ENCODE assay signal across 14 cellular contexts in the genomic region with DNA sequence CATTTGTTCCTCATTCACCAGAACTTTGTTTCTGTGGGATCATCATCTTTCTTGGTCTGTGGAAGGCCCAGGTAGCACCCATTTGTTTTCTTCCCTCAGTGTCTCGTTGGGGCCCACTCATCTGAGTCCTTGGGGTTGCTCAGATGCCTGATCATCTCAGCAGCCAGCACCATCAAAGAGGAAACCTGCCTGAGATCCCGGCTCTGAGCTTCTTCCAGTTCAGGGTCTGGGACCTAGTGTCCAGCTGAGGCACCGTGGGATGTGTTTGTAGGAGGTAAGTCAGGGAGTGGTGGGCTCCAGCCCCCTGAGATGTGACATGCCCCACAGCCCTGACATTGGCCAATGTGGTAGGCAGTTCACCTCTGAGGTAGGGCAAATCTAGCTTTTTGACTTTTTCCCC. TPM values are rescaled to one million over a fixed set of nuclear protein-coding genes. Genes with fewer than 3 reads are reported as not detected.
DNase-seq lines count a peak whose midpoint lies in the region; ATAC-seq, FAIRE-seq and TF ChIP-seq lines count a peak whose summit lies in the region.
"Had no signal": no experiment of that assay in that cellular context is flagged by ENCODE, and none has a peak within 500 bp of the region (broad histone marks: within the 10 kb centered on the region; RNA-seq: fewer than 3 reads in every experiment).

No MANE protein-coding gene starts in this region.

- peak overlapping the region; percentile 44 for H3K4me3 Mint-ChIP-seq in CD4-positive, alpha-beta T cell
- H3K4me3 Mint-ChIP-seq in osteocyte (ENCODE audit: unreplicated experiment): no peak overlapping the region

- H3K9ac ChIP-seq in MM.1S (ENCODE audit: low read length) (no peak overlapping the region), GM12878 (ENCODE audit: control insufficient read depth, insufficient read depth, low read length) (peak overlapping the region; percentile 64)

- H4K20me1 ChIP-seq in MM.1S (ENCODE audit: insufficient read depth, low read length) (no peaks in the 10 kb centered on the region), GM12878 (ENCODE audit: control insufficient read depth, insufficient read depth) (no peaks in the 10 kb centered on the region)

- intact Hi-C loops in CD4-positive, alpha-beta T cell (cut with DNase I, micrococcal nuclease): loop anchor here (2.0 kb wide), 2 partner anchors 19 to 201 kb away; no protein-coding TSS in a partner anchor
- intact Hi-C loops in GM12878 (cut with micrococcal nuclease; ENCODE audit: unreplicated experiment): loop anchor here (5.0 to 10.0 kb wide), 4 partner anchors 141 to 899 kb away; no protein-coding TSS in a partner anchor

- H3K4me3 ChIP-seq in MM.1S (ENCODE audit: low read length) (no peak overlapping the region), GM12878 (peak overlapping the region; percentile 20; the same call in 1 of the 2 replicates)
- H3K4me3 ChIP-seq: tibial nerve had no signal

- H3K4me1 ChIP-seq in MM.1S (ENCODE audit: low read length): peaks cover 16% of the 10 kb centered on the region
- H3K4me1 ChIP-seq in GM12878 (ENCODE audit: control insufficient read depth, insufficient read depth, low read length): peaks cover 69% of the 10 kb centered on the region

- H3K36me3 Mint-ChIP-seq in CD4-positive, alpha-beta T cell (ENCODE audit: low read depth): peaks cover 6% of the 10 kb centered on the region
- no peaks in the 10 kb centered on the region for H3K36me3 Mint-ChIP-seq in osteocyte (ENCODE audit: unreplicated experiment)

- no TSS peak for BruUV-seq in GM12878 (replicated peaks; lab: Mats Ljungman, UMichigan)

- H2AFZ ChIP-seq in MM.1S (ENCODE audit: low read length) (no peak overlapping the region), GM12878 (ENCODE audit: control insufficient read depth, low read depth, low read length) (no peak overlapping the region; the same call in 1 of the 2 replicates)

- CTCF ChIA-PET in CD4-positive, alpha-beta T cell (lab: Charles Lee): interaction anchor here (1.2 to 8.1 kb wide), 5 partner anchors 17 to 49 kb away, joined by 3 to 74 read pairs (median 5); no protein-coding TSS in a partner anchor
- CTCF ChIA-PET in GM12878 (lab: Yijun Ruan, JAX): interaction anchor here (0.6 to 10.0 kb wide), 7 partner anchors 9 to 1470 kb away, joined by 4 to 137 read pairs (median 7); a partner anchor contains a TSS

- no peaks in the 10 kb centered on the region for H3K27me3 ChIP-seq in CD4-positive, alpha-beta T cell (ENCODE audit: control insufficient read depth, insufficient read depth, low read length)
- peaks cover 5% of the 10 kb centered on the region; the same call in 1 of the 2 replicates for H3K27me3 ChIP-seq in MM.1S (replicated peaks; ENCODE audit: insufficient read depth, low read length)
- no peaks in the 10 kb centered on the region for H3K27me3 ChIP-seq in GM12878 (replicated peaks in 1 of 2; ENCODE audit: control insufficient read depth in 2 of 2, insufficient read depth in 2 of 2, low read length in 1 of 2)
- H3K27me3 ChIP-seq: tibial nerve had no signal

- SMC1A ChIA-PET in GM12878 (lab: Charles Lee; ENCODE audit: uncharacterized antibody, unreplicated experiment): interaction anchor here (1.0 to 5.7 kb wide), 6 partner anchors 8 to 63 kb away, joined by 3 to 29 read pairs (median 14); no protein-coding TSS in a partner anchor

- H3F3A ChIP-seq in MM.1S (ENCODE audit: insufficient read depth, low read length): peaks cover 8% of the 10 kb centered on the region

- peaks cover 6% of the 10 kb centered on the region for H3K9me3 Mint-ChIP-seq in CD4-positive, alpha-beta T cell
- H3K9me3 Mint-ChIP-seq in osteocyte (ENCODE audit: unreplicated experiment): peaks cover 2% of the 10 kb centered on the region

- H3K27ac ChIP-seq in CD4-positive, alpha-beta T cell (ENCODE audit: low read depth, low read length): peak overlapping the region; percentile 63
- no peak overlapping the region for H3K27ac ChIP-seq in MM.1S (ENCODE audit: low read length)
- H3K27ac ChIP-seq in GM12878 (ENCODE audit: control insufficient read depth, insufficient read depth): peak overlapping the region; percentile 94
- H3K27ac ChIP-seq: WERI-Rb-1 had no signal

- H3K9me3 ChIP-seq in CD4-positive, alpha-beta T cell (ENCODE audit: control insufficient read depth, low read length): peaks cover 4% of the 10 kb centered on the region
- no peaks in the 10 kb centered on the region for H3K9me3 ChIP-seq in MM.1S (replicated peaks; ENCODE audit: insufficient read depth, low read length)
- no peaks in the 10 kb centered on the region; the same call in 2 of the 3 replicates for H3K9me3 ChIP-seq in GM12878 (replicated peaks; ENCODE audit: control insufficient read depth, insufficient read depth, low read length)
- H3K9me3 ChIP-seq: tibial nerve had no signal

- H3K27me3 Mint-ChIP-seq in CD4-positive, alpha-beta T cell: no peaks in the 10 kb centered on the region
- H3K27me3 Mint-ChIP-seq in osteocyte (ENCODE audit: unreplicated experiment): peaks cover 18% of the 10 kb centered on the region

- in situ Hi-C loops in GM12878 (cut with MboI): loop anchor here (25.0 kb wide), 1 partner anchor 394 kb away; no protein-coding TSS in a partner anchor

- no peak for TF ChIP-seq POLR2A in GM12878 (IDR thresholded peaks at IDR 0.05; ENCODE audit: low read depth, low read length)
- no peak for TF ChIP-seq POLR2A in GM12891 (IDR thresholded peaks at IDR 0.05; ENCODE audit: low read depth, low read length)

- 17% methylated on average over 3 of the region's 3 CpGs for WGBS in GM12878 (ENCODE audit: insufficient coverage, insufficient replicate concordance, low lambda C conversion rate, missing lambda C conversion rate)

- H3K27ac Mint-ChIP-seq in CD4-positive, alpha-beta T cell: peak overlapping the region; percentile 90
- H3K27ac Mint-ChIP-seq in osteocyte (ENCODE audit: unreplicated experiment): no peak overlapping the region

- no peak for FAIRE-seq in GM12878 (lab: Jason Lieb, UNC)
- FAIRE-seq in GM12891 (lab: Jason Lieb, UNC): no peak

- H3K79me2 ChIP-seq in MM.1S (ENCODE audit: low read length) (no peaks in the 10 kb centered on the region), GM12878 (ENCODE audit: control insufficient read depth, insufficient read depth, low read length) (no peaks in the 10 kb centered on the region)

- no peak for DNase-seq in CD4-positive, alpha-beta T cell
- DNase-seq in MM.1S: no peak
- DNase-seq in GM12878 (ENCODE audit: low read depth, low spot score): no peak
- peak; percentile 71 for DNase-seq in osteocyte (ENCODE audit: extremely low spot score, unreplicated experiment)
- no peak for DNase-seq in dermis blood vessel endothelial cell
- no peak for DNase-seq in GM12891 (ENCODE audit: insufficient read length, low spot score)
- DNase-seq: aorta, HCEC 1CT, NCI-H2107, WERI-Rb-1 had no signal

- H3K36me3 ChIP-seq in MM.1S (replicated peaks; ENCODE audit: insufficient read depth, low read length) (no peaks in the 10 kb centered on the region), GM12878 (ENCODE audit: control insufficient read depth in 2 of 2, insufficient read depth in 2 of 2, low read length in 1 of 2) (no peaks in the 10 kb centered on the region)
- H3K36me3 ChIP-seq: tibial nerve, WERI-Rb-1 had no signal

- ATAC-seq in CD4-positive, alpha-beta T cell (ENCODE audit: poor library complexity): no peak
- no peak for ATAC-seq in GM12878
- ATAC-seq in HG03442 (IDR thresholded peaks at IDR 0.05; ENCODE audit: unreplicated experiment): no peak
- no peak for ATAC-seq in GM18861 (IDR thresholded peaks at IDR 0.05; ENCODE audit: unreplicated experiment)

- no peak for TF ChIP-seq RAD21 in GM12878 (IDR thresholded peaks at IDR 0.05; ENCODE audit: insufficient read depth, low read depth, low read length)

- RAD21 ChIA-PET in GM12878 (lab: Charles Lee; ENCODE audit: unreplicated experiment): interaction anchor here (1.5 to 5.8 kb wide), 2 partner anchors 9 to 39 kb away, joined by 5 to 71 read pairs; no protein-coding TSS in a partner anchor

- no peaks in the 10 kb centered on the region for H3K9me2 ChIP-seq in MM.1S (replicated peaks; ENCODE audit: insufficient read depth, low read length)

- TF ChIP-seq EP300 in GM12878 (IDR thresholded peaks at IDR 0.05; ENCODE audit: borderline replicate concordance in 1 of 2, control insufficient read depth in 1 of 2, low read depth in 2 of 2, low read length in 2 of 2): no peak

- no peak for TF ChIP-seq CTCF in CD4-positive, alpha-beta T cell (IDR thresholded peaks at IDR 0.05)
- TF ChIP-seq CTCF in MM.1S (IDR thresholded peaks at IDR 0.05; ENCODE audit: low read length) (no peak), GM12878 (IDR thresholded peaks at IDR 0.05 in 2 of 3, conservative IDR thresholded peaks at IDR 0.05 in 1 of 3; ENCODE audit: control insufficient read depth in 2 of 3, extremely low read depth in 1 of 3, insufficient read depth in 1 of 3, low read depth in 3 of 3, low read length in 3 of 3) (no peak), osteocyte (IDR thresholded peaks at IDR 0.05) (no peak)

- POLR2A ChIA-PET in CD4-positive, alpha-beta T cell (lab: Charles Lee): interaction anchor here (0.8 to 8.2 kb wide), 7 partner anchors 10 to 1080 kb away, joined by 3 to 275 read pairs (median 9); no protein-coding TSS in a partner anchor
- POLR2A ChIA-PET in GM12878 (lab: Charles Lee): no interaction called here

- peak overlapping the region; percentile 30; the same call in 1 of the 2 replicates for H3K4me2 ChIP-seq in MM.1S (ENCODE audit: low read depth, low read length)
- peak overlapping the region; percentile 94 for H3K4me2 ChIP-seq in GM12878 (ENCODE audit: control insufficient read depth, insufficient read depth)

- H3K4me1 Mint-ChIP-seq in CD4-positive, alpha-beta T cell (ENCODE audit: low read depth): peaks cover 89% of the 10 kb centered on the region
- H3K4me1 Mint-ChIP-seq in osteocyte (ENCODE audit: unreplicated experiment): peaks cover 2% of the 10 kb centered on the region

RNA-seq across cellular contexts. Expression of a gene that starts 9.4 kb away (rescaled TPM):
- under 1 TPM in 1 of 2 experiments, not detected in 1; 0.08 TPM for total RNA-seq in CD4-positive, alpha-beta T cell
- total RNA-seq in GM12878 (2013; cell fraction: nucleolus; rRNA removed): 3.3 and 4.7 TPM in 2 replicates
- total RNA-seq in GM12878 (2014; rRNA removed) (6.2 and 6.3 TPM in 2 replicates), GM12878 (2014; rRNA removed; fragmentation: Illumina TruSeq; extraction: Trizol) (7.0 and 7.1 TPM in 2 replicates), GM12878 (2021) (5.4 TPM in 2 replicates), osteocyte (not detected in 2 replicates), dermis blood vessel endothelial cell (0.09 TPM in 1 of 2 replicates, not detected in the other)
- 4.9 TPM for polyA plus RNA-seq in GM12878 (2011; ENCODE audit: low read depth)
- polyA plus RNA-seq in GM12878 (2011; rRNA removed) (0.14 and 0.22 TPM in 2 replicates), GM12878 (2014; fragmentation: Illumina TruSeq; extraction: Trizol) (9.7 and 11.3 TPM in 2 replicates), GM12878 (2014; fragmentation: Nextera tagmentation; extraction: Ambion mirVana) (1 to 10 TPM in 1 of 2 experiments, under 1 TPM in 1; 0.71 to 1.2 TPM), GM12878 (2014; rRNA removed) (4.3 and 4.4 TPM in 2 replicates), GM12878 (2016; fragmentation: Nextera tagmentation; extraction: Ambion mirVana) (1 to 10 TPM; 1.1 to 1.5 TPM)
- polyA plus RNA-seq in GM12878 (2011; cell fraction: cytosol; rRNA removed): 0.18 and 0.19 TPM in 2 replicates
- polyA plus RNA-seq in GM12878 (2011; cell fraction: nucleus; rRNA removed): 0.07 TPM in 2 replicates
- polyA plus RNA-seq in GM12878 (2012): 4.3 TPM in 2 replicates
- polyA minus RNA-seq in GM12878 (2011; rRNA and poly(A)+ RNA removed): 0.10 and 0.22 TPM in 2 replicates
- polyA minus RNA-seq in GM12878 (2011; cell fraction: cytosol; rRNA and poly(A)+ RNA removed): not detected in 2 replicates
- 0.12 and 0.19 TPM in 2 replicates for polyA minus RNA-seq in GM12878 (2011; cell fraction: nucleus; rRNA and poly(A)+ RNA removed)
- polyA plus RNA-seq in GM12891 (2012; ENCODE audit: low read depth, missing spikeins): 1.1 TPM
- total RNA-seq: pulmonary artery endothelial cell had no signal
